Comparison of ENCODE assay signal across 35 cellular contexts in the genomic region with DNA sequence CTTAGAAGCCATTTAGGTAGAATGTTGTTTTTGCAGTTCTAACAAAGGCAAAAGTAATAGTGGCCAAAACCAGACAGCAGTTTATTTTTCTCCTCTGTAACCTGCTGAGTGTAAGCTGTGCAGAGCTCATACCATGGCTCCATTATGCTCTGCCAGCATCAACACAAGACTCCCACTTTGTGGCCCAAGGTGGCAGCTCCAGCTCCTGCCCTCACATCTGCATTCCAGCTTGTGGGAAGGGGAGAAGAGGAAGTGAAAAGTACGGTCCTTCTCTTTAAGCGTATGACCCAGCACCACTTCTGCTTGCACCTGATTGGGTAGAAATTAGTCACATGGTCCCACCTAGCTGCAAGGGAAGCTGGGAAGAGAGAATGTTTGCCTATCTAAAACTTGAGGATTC. TPM values are rescaled to one million over a fixed set of nuclear protein-coding genes. Genes with fewer than 3 reads are reported as not detected.
"Had no signal": no experiment of that assay in that cellular context is flagged by ENCODE, and none has a peak within 500 bp of the region (broad histone marks: within the 10 kb centered on the region; RNA-seq: fewer than 3 reads in every experiment).

No MANE protein-coding gene starts in this region.

- H3K4me3 ChIP-seq: adrenal gland, body of pancreas, esophagus muscularis mucosa, gastrocnemius medialis, heart left ventricle, hepatocyte had no signal

- H3K4me1 ChIP-seq: adrenal gland, body of pancreas, esophagus muscularis mucosa, foreskin keratinocyte, gastrocnemius medialis, heart left ventricle had no signal

- FAIRE-seq: colon had no signal

- H3K4me1 Mint-ChIP-seq: activated CD4-positive, alpha-beta T cell treated with anti-CD3 and anti-CD28 coated beads for 36 hours; activated CD4-positive, alpha-beta T cell treated with anti-CD3 and anti-CD28 coated beads, Interleukin-2, amount 10 ng/mL, durations not matched to agents 24 days and 14 days; activated CD8-positive, alpha-beta memory T cell treated with anti-CD3 and anti-CD28 coated beads, Interleukin-2, amount 10 ng/mL, durations not matched to agents 7 days and 5 days; activated naive CD4-positive, alpha-beta T cell treated with anti-CD3 and anti-CD28 coated beads, Interleukin-2, amount 50 U/mL, for 24 hours; activated naive CD8-positive, alpha-beta T cell treated with anti-CD3 and anti-CD28 coated beads for 36 hours; activated naive CD8-positive, alpha-beta T cell treated with anti-CD3 and anti-CD28 coated beads, Interleukin-2, amount 50 U/mL, for 24 hours had no signal

- H3K4me3 Mint-ChIP-seq: activated CD4-positive, alpha-beta memory T cell treated with anti-CD3 and anti-CD28 coated beads for 36 hours; activated CD4-positive, alpha-beta T cell treated with anti-CD3 and anti-CD28 coated beads for 36 hours; activated CD4-positive, alpha-beta T cell treated with anti-CD3 and anti-CD28 coated beads, Interleukin-2, amount 10 ng/mL, durations not matched to agents 24 days and 14 days; activated CD8-positive, alpha-beta memory T cell treated with anti-CD3 and anti-CD28 coated beads, Interleukin-2, amount 10 ng/mL, durations not matched to agents 7 days and 5 days; activated CD8-positive, alpha-beta T cell treated with anti-CD3 and anti-CD28 coated beads, Interleukin-2, amount 10 ng/mL, durations not matched to agents 7 days and 5 days; activated naive CD4-positive, alpha-beta T cell treated with anti-CD3 and anti-CD28 coated beads for 36 hours; activated naive CD4-positive, alpha-beta T cell treated with anti-CD3 and anti-CD28 coated beads, Interleukin-2, amount 50 U/mL, for 24 hours; activated naive CD8-positive, alpha-beta T cell treated with anti-CD3 and anti-CD28 coated beads for 36 hours; activated naive CD8-positive, alpha-beta T cell treated with anti-CD3 and anti-CD28 coated beads, Interleukin-2, amount 50 U/mL, for 24 hours; activated T-helper 1 cell treated with anti-CD3 and anti-CD28 coated beads, Interleukin-12 subunit alpha, Interleukin-12 subunit beta, Interleukin-2, Interleukin-4 antibody, amounts not matched to agents 30 ng/mL and 10 ng/mL and 1 ng/mL, durations not matched to agents 14 hours and 24 hours and 36 hours; effector memory CD8-positive, alpha-beta T cell had no signal

- H3K79me2 ChIP-seq: hepatocyte had no signal

- H3K27ac ChIP-seq: adrenal gland, body of pancreas, esophagus muscularis mucosa, foreskin keratinocyte, gastrocnemius medialis, heart left ventricle, hepatocyte had no signal

- H3K27ac Mint-ChIP-seq: activated CD4-positive, alpha-beta memory T cell treated with anti-CD3 and anti-CD28 coated beads for 36 hours; activated CD4-positive, alpha-beta T cell treated with anti-CD3 and anti-CD28 coated beads for 36 hours; activated CD4-positive, alpha-beta T cell treated with anti-CD3 and anti-CD28 coated beads, Interleukin-2, amount 10 ng/mL, durations not matched to agents 24 days and 14 days; activated CD8-positive, alpha-beta memory T cell treated with anti-CD3 and anti-CD28 coated beads, Interleukin-2, amount 10 ng/mL, durations not matched to agents 7 days and 5 days; activated CD8-positive, alpha-beta T cell treated with anti-CD3 and anti-CD28 coated beads, Interleukin-2, amount 10 ng/mL, durations not matched to agents 7 days and 5 days; activated naive CD4-positive, alpha-beta T cell treated with anti-CD3 and anti-CD28 coated beads for 36 hours; activated naive CD4-positive, alpha-beta T cell treated with anti-CD3 and anti-CD28 coated beads, Interleukin-2, amount 50 U/mL, for 24 hours; activated naive CD8-positive, alpha-beta T cell treated with anti-CD3 and anti-CD28 coated beads for 36 hours; activated naive CD8-positive, alpha-beta T cell treated with anti-CD3 and anti-CD28 coated beads, Interleukin-2, amount 50 U/mL, for 24 hours; activated T-helper 1 cell treated with anti-CD3 and anti-CD28 coated beads, Interleukin-12 subunit alpha, Interleukin-12 subunit beta, Interleukin-2, Interleukin-4 antibody, amounts not matched to agents 30 ng/mL and 10 ng/mL and 1 ng/mL, durations not matched to agents 14 hours and 24 hours and 36 hours; activated T-helper 2 cell treated with anti-CD3 and anti-CD28 coated beads, Interferon-gamma antibody, Interleukin-2, Interleukin-4, amounts not matched to agents 10 μg/mL and 5 μg/mL and 100 μg/mL, durations not matched to agents 14 hours and 24 hours and 36 hours; effector memory CD8-positive, alpha-beta T cell had no signal

- H3K27me3 ChIP-seq: adrenal gland, body of pancreas, foreskin keratinocyte, gastrocnemius medialis, heart left ventricle, hepatocyte had no signal

- H3K27me3 Mint-ChIP-seq: activated CD4-positive, alpha-beta memory T cell treated with anti-CD3 and anti-CD28 coated beads for 36 hours; activated CD4-positive, alpha-beta T cell treated with anti-CD3 and anti-CD28 coated beads for 36 hours; activated CD4-positive, alpha-beta T cell treated with anti-CD3 and anti-CD28 coated beads, Interleukin-2, amount 10 ng/mL, durations not matched to agents 24 days and 14 days; activated CD8-positive, alpha-beta memory T cell treated with anti-CD3 and anti-CD28 coated beads, Interleukin-2, amount 10 ng/mL, durations not matched to agents 7 days and 5 days; activated naive CD4-positive, alpha-beta T cell treated with anti-CD3 and anti-CD28 coated beads, Interleukin-2, amount 50 U/mL, for 24 hours; activated naive CD8-positive, alpha-beta T cell treated with anti-CD3 and anti-CD28 coated beads for 36 hours; activated naive CD8-positive, alpha-beta T cell treated with anti-CD3 and anti-CD28 coated beads, Interleukin-2, amount 50 U/mL, for 24 hours had no signal

- H3K4me2 ChIP-seq: hepatocyte had no signal

- H3K36me3 Mint-ChIP-seq: activated CD8-positive, alpha-beta memory T cell treated with anti-CD3 and anti-CD28 coated beads, Interleukin-2, amount 10 ng/mL, durations not matched to agents 7 days and 5 days had no signal

- ATAC-seq: activated CD4-positive, alpha-beta T cell treated with anti-CD3 and anti-CD28 coated beads for 36 hours; activated CD8-positive, alpha-beta memory T cell treated with anti-CD3 and anti-CD28 coated beads, Interleukin-2, amount 10 ng/mL, durations not matched to agents 7 days and 5 days; activated CD8-positive, alpha-beta T cell treated with anti-CD3 and anti-CD28 coated beads, Interleukin-2, amount 10 ng/mL, durations not matched to agents 7 days and 5 days; activated naive CD8-positive, alpha-beta T cell treated with anti-CD3 and anti-CD28 coated beads, Interleukin-2, amount 50 U/mL, for 24 hours; body of pancreas; effector memory CD8-positive, alpha-beta T cell; foreskin keratinocyte; gastrocnemius medialis; heart left ventricle had no signal

- DNase-seq: activated CD4-positive, alpha-beta memory T cell treated with anti-CD3 and anti-CD28 coated beads for 36 hours; activated CD4-positive, alpha-beta T cell treated with anti-CD3 and anti-CD28 coated beads for 36 hours; activated CD4-positive, alpha-beta T cell treated with anti-CD3 and anti-CD28 coated beads, Interleukin-2, amount 10 ng/mL, durations not matched to agents 24 days and 14 days; activated CD4-positive, CD25-positive, alpha-beta regulatory T cell; activated CD4-positive, CD25-positive, alpha-beta regulatory T cell treated with anti-CD3 and anti-CD28 coated beads, Interleukin-2, amount 50 U/mL, for 72 hours; activated CD8-positive, alpha-beta memory T cell treated with anti-CD3 and anti-CD28 coated beads, Interleukin-2, amount 10 ng/mL, durations not matched to agents 7 days and 5 days; activated CD8-positive, alpha-beta memory T cell treated with anti-CD3 and anti-CD28 coated beads, Interleukin-2, amount 50 U/mL, for 4 hours; activated CD8-positive, alpha-beta T cell treated with anti-CD3 and anti-CD28 coated beads, Interleukin-2, amount 10 ng/mL, durations not matched to agents 7 days and 5 days; activated effector memory CD4-positive, alpha-beta T cell treated with anti-CD3 and anti-CD28 coated beads, Interleukin-2, amount 50 U/mL, for 16 hours; activated naive CD4-positive, alpha-beta T cell treated with anti-CD3 and anti-CD28 coated beads for 36 hours; activated naive CD8-positive, alpha-beta T cell treated with anti-CD3 and anti-CD28 coated beads for 36 hours; activated naive CD8-positive, alpha-beta T cell treated with anti-CD3 and anti-CD28 coated beads, Interleukin-2, amount 50 U/mL, for 24 hours; activated T-cell treated with anti-CD3 and anti-CD28 coated beads, Interleukin-2, amount 50 U/mL, for 1 hour; activated T-cell treated with anti-CD3 and anti-CD28 coated beads, Interleukin-2, amount 50 U/mL, for 48 hours; adrenal gland; amygdala; aorta; body of pancreas; caudate nucleus; cortex of kidney; dermis blood vessel endothelial cell; effector CD4-positive, alpha-beta T cell; effector memory CD8-positive, alpha-beta T cell; erythroblast; foreskin keratinocyte; gastrocnemius medialis; glutamatergic neuron; heart left ventricle had no signal

- H3K36me3 ChIP-seq: adrenal gland, esophagus muscularis mucosa, gastrocnemius medialis, heart left ventricle had no signal

- H3K9me3 Mint-ChIP-seq: activated naive CD4-positive, alpha-beta T cell treated with anti-CD3 and anti-CD28 coated beads, Interleukin-2, amount 50 U/mL, for 24 hours had no signal

- H2AFZ ChIP-seq: hepatocyte had no signal

RNA-seq across cellular contexts. Expression of gene ADGRE1, which starts 19.2 kb away (rescaled TPM):
- total RNA-seq: chondrocyte, dermis blood vessel endothelial cell, foreskin keratinocyte, hepatocyte had no signal
- polyA plus RNA-seq: foreskin keratinocyte, hepatocyte had no signal
